ENCODE assay signal across 9 cellular contexts in genomic region chr15:89837134-89837829, GRCh38. TPM values are rescaled to one million over a fixed set of nuclear protein-coding genes. Genes with fewer than 3 reads are reported as not detected.
DNase-seq lines count a peak whose midpoint lies in the region; ATAC-seq and TF ChIP-seq lines count a peak whose summit lies in the region.
"Had no signal": no experiment of that assay in that cellular context is flagged by ENCODE, and none has a peak within 500 bp of the region (broad histone marks: within the 10 kb centered on the region; RNA-seq: fewer than 3 reads in every experiment).

No MANE protein-coding gene starts in this region.

- H4K12ac ChIP-seq in trophoblast cell (ENCODE audit: low read depth, low read length), result no peak overlapping the region

- peak overlapping the region; percentile 89 for H2AK5ac ChIP-seq in trophoblast cell (ENCODE audit: low read length)

- no peaks in the 10 kb centered on the region for H3K79me2 ChIP-seq in trophoblast cell (ENCODE audit: control insufficient read depth, insufficient read depth, low read length, poor library complexity)

- peak overlapping the region; percentile 77 for H4K8ac ChIP-seq in trophoblast cell (ENCODE audit: low read depth, low read length)

- peak overlapping the region; percentile 38 for H3K18ac ChIP-seq in trophoblast cell (ENCODE audit: low read length)

- H3K9ac ChIP-seq in trophoblast cell (ENCODE audit: low read length), result no peak overlapping the region

- H3K23ac ChIP-seq in trophoblast cell (ENCODE audit: low read length), result no peak overlapping the region

- H3K27ac ChIP-seq in C4-2B (peak overlapping the region; percentile 5; the same call in 1 of the 2 replicates), Peyer's patch (peak overlapping the region in 3 of 4 donors; percentile 5 to 29 (median 21)), esophagus (ENCODE audit: low read depth in 2 of 2, low read length in 1 of 2) (peak overlapping the region; percentile 86 to 88), trophoblast cell (ENCODE audit: low read depth, low read length) (peak overlapping the region; percentile 95)

- ATAC-seq in GM18907 (IDR thresholded peaks at IDR 0.05; ENCODE audit: unreplicated experiment) (no peak), HG02981 (IDR thresholded peaks at IDR 0.05; ENCODE audit: unreplicated experiment) (no peak)

- H3K27me3 ChIP-seq in Peyer's patch (no peaks in the 10 kb centered on the region), esophagus (ENCODE audit: control insufficient read depth in 1 of 2, insufficient read depth in 2 of 2, low read length in 2 of 2) (no peaks in the 10 kb centered on the region), trophoblast cell (ENCODE audit: insufficient read depth, low read length) (no peaks in the 10 kb centered on the region)

- H2BK5ac ChIP-seq in trophoblast cell (ENCODE audit: low read depth, low read length, poor library complexity), result peak overlapping the region; percentile 89

- no peak overlapping the region for H2AFZ ChIP-seq in trophoblast cell (ENCODE audit: insufficient read depth, low read length, poor library complexity)

- peak overlapping the region; percentile 75 for H4K91ac ChIP-seq in trophoblast cell (ENCODE audit: low read depth, low read length)

- no peak for TF ChIP-seq CTCF in C4-2B (conservative IDR thresholded peaks at IDR 0.05)
- no peak for TF ChIP-seq CTCF in Peyer's patch (IDR thresholded peaks at IDR 0.05)

- no peaks in the 10 kb centered on the region for H3K4me1 ChIP-seq in Peyer's patch
- H3K4me1 ChIP-seq in esophagus (ENCODE audit: control insufficient read depth in 2 of 2, insufficient read depth in 2 of 2, low read length in 1 of 2), result peaks cover 0 to 19% of the 10 kb centered on the region in 2 donors
- peaks cover 22 to 28% of the 10 kb centered on the region in 2 experiments for H3K4me1 ChIP-seq in trophoblast cell (ENCODE audit: control insufficient read depth in 1 of 2, insufficient read depth in 2 of 2, low read length in 2 of 2)

- peak overlapping the region; percentile 39 for H3K4ac ChIP-seq in trophoblast cell (ENCODE audit: low read depth, low read length)

- peaks cover 21% of the 10 kb centered on the region for H3K79me1 ChIP-seq in trophoblast cell (ENCODE audit: low read length)

- TF ChIP-seq POLR2A in Peyer's patch (IDR thresholded peaks at IDR 0.05), result no peak

- peak overlapping the region; percentile 78 for H3K14ac ChIP-seq in trophoblast cell (ENCODE audit: low read length)

- peak overlapping the region; percentile 81 for H2BK12ac ChIP-seq in trophoblast cell (ENCODE audit: low read length)

- H3K36me3 ChIP-seq in Peyer's patch (peaks cover 0 to 50% (median 5%) of the 10 kb centered on the region in 3 donors), esophagus (ENCODE audit: control insufficient read depth in 2 of 2, insufficient read depth in 2 of 2, low read length in 1 of 2) (peaks cover 0 to 14% of the 10 kb centered on the region in 2 donors), trophoblast cell (ENCODE audit: control insufficient read depth in 1 of 2, insufficient read depth in 2 of 2, low read length in 2 of 2) (peaks cover 18 to 19% of the 10 kb centered on the region in 2 experiments)

- peak overlapping the region; percentile 62 for H2BK120ac ChIP-seq in trophoblast cell (ENCODE audit: insufficient read depth, low read length, poor library complexity)

- DNase-seq in Peyer's patch, result no peak
- DNase-seq in trophoblast cell, result peak in 1 of 2 donors; percentile 38
- DNase-seq in OCI-M1 (lab: John Stamatoyannopoulos, UW), result no peak
- no peak for DNase-seq in ureter (ENCODE audit: low spot score)

- H3K4me3 ChIP-seq in Peyer's patch, result no peak overlapping the region
- H3K4me3 ChIP-seq in esophagus (ENCODE audit: low read depth in 1 of 2, low read length in 2 of 2), result no peak overlapping the region
- H3K4me3 ChIP-seq in trophoblast cell (ENCODE audit: low read depth, low read length), result no peak overlapping the region
- H3K4me3 ChIP-seq: lung had no signal

- WGBS in esophagus, 2 donors, result 31 to 42% methylated on average over 6 of the region's 6 CpGs
- no CpG with 5 or more reads among the region's 6 CpGs for WGBS in trophoblast cell (ENCODE audit: extremely low coverage, insufficient coverage, insufficient read length)

- H3K9me3 ChIP-seq in Peyer's patch (no peaks in the 10 kb centered on the region), esophagus (ENCODE audit: control insufficient read depth in 2 of 2, insufficient read depth in 1 of 2, low read depth in 1 of 2, low read length in 1 of 2) (no peaks in the 10 kb centered on the region), trophoblast cell (ENCODE audit: insufficient read depth, low read depth, low read length) (peaks cover 3% of the 10 kb centered on the region)

- peak overlapping the region; percentile 33 for H3K4me2 ChIP-seq in trophoblast cell (ENCODE audit: low read length)

RNA-seq across cellular contexts. Expression of gene ANPEP, which starts 22.6 kb away (rescaled TPM):
- total RNA-seq in Peyer's patch (1,000 to 10,000 TPM in 3 of 4 donors, 100 to 1,000 TPM in 1; 295 to 7,069 (median 4,830) TPM), ureter (18.8 TPM)
- 1 to 10 TPM; 1.2 to 1.4 TPM for polyA plus RNA-seq in esophagus
- polyA plus RNA-seq in trophoblast cell (2013), result 0.23 and 0.40 TPM in 2 replicates

RNA-seq across cellular contexts. Expression of gene AP3S2, which starts 56.5 kb away (rescaled TPM):
- total RNA-seq in Peyer's patch (100 to 1,000 TPM in 1 of 4 donors, 10 to 100 TPM in 3; 13.2 to 106 (median 63.5) TPM), ureter (52.8 TPM)
- polyA plus RNA-seq in esophagus, result 10 to 100 TPM in 1 of 2 donors, 1 to 10 TPM in 1; 6.0 to 11.6 TPM
- polyA plus RNA-seq in trophoblast cell (2013), result 17.1 and 17.5 TPM in 2 replicates

Comparison
In these comparisons a context has a peak if more than half of its experiments do, and no peak if none do; other contexts are left out.
1. H3K27ac ChIP-seq: peak in every context shown above with its lines; median percentile 95 in trophoblast cell; 87 in esophagus; 21 in Peyer's patch; 5 in C4-2B.
2. RNA of gene ANPEP, which starts 22.6 kb away (total RNA-seq): 295 to 7,069 TPM in Peyer's patch; 18.8 TPM in ureter (single experiment); every median in the first group is over 10 times any median in the second.